In genomic region chr9:130846487-130847305, GRCh38 we compare ENCODE assay signal across 1 cellular context.
TF ChIP-seq lines count a peak whose summit lies in the region.

No MANE protein-coding gene starts in this region.

TF ChIP-seq in HEK293, 187 proteins besides CTCF, POLR2A, EP300 and RAD21 (continued from another document):
- TF ChIP-seq, protein P1, sequence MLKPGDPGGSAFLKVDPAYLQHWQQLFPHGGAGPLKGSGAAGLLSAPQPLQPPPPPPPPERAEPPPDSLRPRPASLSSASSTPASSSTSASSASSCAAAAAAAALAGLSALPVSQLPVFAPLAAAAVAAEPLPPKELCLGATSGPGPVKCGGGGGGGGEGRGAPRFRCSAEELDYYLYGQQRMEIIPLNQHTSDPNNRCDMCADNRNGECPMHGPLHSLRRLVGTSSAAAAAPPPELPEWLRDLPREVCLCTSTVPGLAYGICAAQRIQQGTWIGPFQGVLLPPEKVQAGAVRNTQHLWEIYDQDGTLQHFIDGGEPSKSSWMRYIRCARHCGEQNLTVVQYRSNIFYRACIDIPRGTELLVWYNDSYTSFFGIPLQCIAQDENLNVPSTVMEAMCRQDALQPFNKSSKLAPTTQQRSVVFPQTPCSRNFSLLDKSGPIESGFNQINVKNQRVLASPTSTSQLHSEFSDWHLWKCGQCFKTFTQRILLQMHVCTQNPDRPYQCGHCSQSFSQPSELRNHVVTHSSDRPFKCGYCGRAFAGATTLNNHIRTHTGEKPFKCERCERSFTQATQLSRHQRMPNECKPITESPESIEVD (tag by site-specific recombination; IDR thresholded peaks at IDR 0.05), result peak; percentile 82
- TF ChIP-seq ZNF175 (tag by site-specific recombination; IDR thresholded peaks at IDR 0.05) (no peak), IKZF3 (tag by site-specific recombination; IDR thresholded peaks at IDR 0.05) (peak; percentile 67; the same call in 1 of the 2 replicates)
TF ChIP-seq in HEK293: peak in this region for 7.
